Comparison of ENCODE assay signal across 12 cellular contexts in genomic region chr12:121523741-121524140, GRCh38.
DNase-seq lines count a peak whose midpoint lies in the region; ATAC-seq lines count a peak whose summit lies in the region.
"Had no signal": no experiment of that assay in that cellular context is flagged by ENCODE, and none has a peak within 500 bp of the region (broad histone marks: within the 10 kb centered on the region; RNA-seq: fewer than 3 reads in every experiment).

No MANE protein-coding gene starts in this region.

- H3K9me3 ChIP-seq in BLaER1 = no peaks in the 10 kb centered on the region

- peaks cover 68% of the 10 kb centered on the region for H3K36me3 ChIP-seq in BLaER1

- H3K4me1 ChIP-seq in BLaER1 = peaks cover 49% of the 10 kb centered on the region

- H3K27me3 ChIP-seq in BLaER1 = no peaks in the 10 kb centered on the region

- 0 out of 2 replicates have a peak overlapping the region, but pooled peaks have one; percentile 6 for H3K4me3 ChIP-seq in BLaER1

- H4K20me1 ChIP-seq in BLaER1 = no peaks in the 10 kb centered on the region

- DNase-seq in NCI-H526 (lab: John Stamatoyannopoulos, UW) (peak; percentile 87 to 91), medulla oblongata (ENCODE audit: extremely low spot score) (peak; percentile 41), HuH-7.5 (ENCODE audit: low spot score) (no peak), T-helper 1 cell (no peak), HuH-7 (ENCODE audit: low spot score) (no peak), D341Med (ENCODE audit: low spot score) (no peak)
- DNase-seq: activated naive CD4-positive, alpha-beta T cell treated with anti-CD3 and anti-CD28 coated beads, Interleukin-2, amount 50 U/mL, for 16 hours; foreskin fibroblast; NCI-H1930; T-helper 2 cell had no signal

- peak overlapping the region; percentile 76 for H3K27ac ChIP-seq in BLaER1

- H3K9ac ChIP-seq in BLaER1 = peak overlapping the region; percentile 30

- peak; percentile 56 for ATAC-seq in GM19463 (IDR thresholded peaks at IDR 0.05; ENCODE audit: unreplicated experiment)

- peak overlapping the region; percentile 88 for H3K4me2 ChIP-seq in BLaER1

Comparison
In these comparisons a context has a peak if more than half of its experiments do, and no peak if none do; other contexts are left out.
1. DNase-seq: peak in NCI-H526 (2 of 2) and medulla oblongata (single experiment); none in HuH-7.5 (single experiment), T-helper 1 cell (0 of 5), HuH-7 (single experiment) and D341Med (single experiment).